Comparison of ENCODE assay signal across 1 cellular context in genomic region chr4:68407015-68407867, GRCh38.
TF ChIP-seq lines count a peak whose summit lies in the region.

No MANE protein-coding gene starts in this region.

TF ChIP-seq in H1, 55 proteins besides CTCF, POLR2A, EP300 and RAD21:
- peak; percentile 23 for TF ChIP-seq TAF7 (optimal IDR thresholded peaks at IDR 0.05; ENCODE audit: borderline replicate concordance, low read depth, low read length)
- TF ChIP-seq TAF1 (IDR thresholded peaks at IDR 0.05; ENCODE audit: low read depth, low read length), result peak; percentile 55
- peak; percentile 13 for TF ChIP-seq POLR2AphosphoS5 (IDR thresholded peaks at IDR 0.05; ENCODE audit: low read depth, low read length)
- 0 out of 2 replicates have a peak, but pooled peaks have one; percentile 17 for TF ChIP-seq TCF12 (IDR thresholded peaks at IDR 0.05; ENCODE audit: low read depth, low read length)
- TF ChIP-seq CREB1 (IDR thresholded peaks at IDR 0.05), result peak; percentile 16; the same call in 1 of the 2 replicates
- peak; percentile 46 for TF ChIP-seq ASH2L (IDR thresholded peaks at IDR 0.05; ENCODE audit: low read length)
- peak; percentile 77 for TF ChIP-seq TBP (IDR thresholded peaks at IDR 0.05; ENCODE audit: low read depth, low read length)
- 0 out of 2 replicates have a peak, but pooled peaks have one; percentile 29 for TF ChIP-seq SP4 (IDR thresholded peaks at IDR 0.05; ENCODE audit: low read length)
- TF ChIP-seq, protein P1, sequence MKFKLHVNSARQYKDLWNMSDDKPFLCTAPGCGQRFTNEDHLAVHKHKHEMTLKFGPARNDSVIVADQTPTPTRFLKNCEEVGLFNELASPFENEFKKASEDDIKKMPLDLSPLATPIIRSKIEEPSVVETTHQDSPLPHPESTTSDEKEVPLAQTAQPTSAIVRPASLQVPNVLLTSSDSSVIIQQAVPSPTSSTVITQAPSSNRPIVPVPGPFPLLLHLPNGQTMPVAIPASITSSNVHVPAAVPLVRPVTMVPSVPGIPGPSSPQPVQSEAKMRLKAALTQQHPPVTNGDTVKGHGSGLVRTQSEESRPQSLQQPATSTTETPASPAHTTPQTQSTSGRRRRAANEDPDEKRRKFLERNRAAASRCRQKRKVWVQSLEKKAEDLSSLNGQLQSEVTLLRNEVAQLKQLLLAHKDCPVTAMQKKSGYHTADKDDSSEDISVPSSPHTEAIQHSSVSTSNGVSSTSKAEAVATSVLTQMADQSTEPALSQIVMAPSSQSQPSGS (IDR thresholded peaks at IDR 0.05; ENCODE audit: low read length), result peak; percentile 20; the same call in 1 of the 2 replicates
